2 cellular contexts compared by ENCODE assay signal in genomic region chr5:41869150-41869738, GRCh38.
TF ChIP-seq lines count a peak whose summit lies in the region.

No MANE protein-coding gene starts in this region.

TF ChIP-seq in SK-N-SH treated with all-trans-retinoic acid at 6 μM for 48 hours, 23 proteins besides CTCF, POLR2A, EP300 and RAD21 (continued from another document):
- TF ChIP-seq TCF4 (CRISPR knock-in tag; IDR thresholded peaks at IDR 0.05; ENCODE audit: borderline replicate concordance), result no peak
- no peak for TF ChIP-seq BACH2 (CRISPR knock-in tag; IDR thresholded peaks at IDR 0.05; ENCODE audit: borderline replicate concordance)
- TF ChIP-seq TOX (CRISPR knock-in tag; IDR thresholded peaks at IDR 0.05; ENCODE audit: borderline replicate concordance), result no peak
- no peak for TF ChIP-seq ISL1 (CRISPR knock-in tag; IDR thresholded peaks at IDR 0.05)
- TF ChIP-seq, protein P1, sequence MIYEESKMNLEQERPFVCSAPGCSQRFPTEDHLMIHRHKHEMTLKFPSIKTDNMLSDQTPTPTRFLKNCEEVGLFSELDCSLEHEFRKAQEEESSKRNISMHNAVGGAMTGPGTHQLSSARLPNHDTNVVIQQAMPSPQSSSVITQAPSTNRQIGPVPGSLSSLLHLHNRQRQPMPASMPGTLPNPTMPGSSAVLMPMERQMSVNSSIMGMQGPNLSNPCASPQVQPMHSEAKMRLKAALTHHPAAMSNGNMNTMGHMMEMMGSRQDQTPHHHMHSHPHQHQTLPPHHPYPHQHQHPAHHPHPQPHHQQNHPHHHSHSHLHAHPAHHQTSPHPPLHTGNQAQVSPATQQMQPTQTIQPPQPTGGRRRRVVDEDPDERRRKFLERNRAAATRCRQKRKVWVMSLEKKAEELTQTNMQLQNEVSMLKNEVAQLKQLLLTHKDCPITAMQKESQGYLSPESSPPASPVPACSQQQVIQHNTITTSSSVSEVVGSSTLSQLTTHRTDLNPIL (CRISPR knock-in tag; IDR thresholded peaks at IDR 0.05; ENCODE audit: low read depth), result no peak
TF ChIP-seq in SK-N-SH treated with all-trans-retinoic acid at 6 μM for 48 hours: peak in this region for 0.

TF ChIP-seq in HepG2, 621 proteins besides CTCF, POLR2A, EP300 and RAD21 (continued from another document):
- TF ChIP-seq, protein P2, sequence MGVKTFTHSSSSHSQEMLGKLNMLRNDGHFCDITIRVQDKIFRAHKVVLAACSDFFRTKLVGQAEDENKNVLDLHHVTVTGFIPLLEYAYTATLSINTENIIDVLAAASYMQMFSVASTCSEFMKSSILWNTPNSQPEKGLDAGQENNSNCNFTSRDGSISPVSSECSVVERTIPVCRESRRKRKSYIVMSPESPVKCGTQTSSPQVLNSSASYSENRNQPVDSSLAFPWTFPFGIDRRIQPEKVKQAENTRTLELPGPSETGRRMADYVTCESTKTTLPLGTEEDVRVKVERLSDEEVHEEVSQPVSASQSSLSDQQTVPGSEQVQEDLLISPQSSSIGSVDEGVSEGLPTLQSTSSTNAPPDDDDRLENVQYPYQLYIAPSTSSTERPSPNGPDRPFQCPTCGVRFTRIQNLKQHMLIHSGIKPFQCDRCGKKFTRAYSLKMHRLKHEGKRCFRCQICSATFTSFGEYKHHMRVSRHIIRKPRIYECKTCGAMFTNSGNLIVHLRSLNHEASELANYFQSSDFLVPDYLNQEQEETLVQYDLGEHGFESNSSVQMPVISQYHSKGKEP (CRISPR knock-in tag; IDR thresholded peaks at IDR 0.05), result no peak
- TF ChIP-seq ATM (IDR thresholded peaks at IDR 0.05; ENCODE audit: borderline replicate concordance), result no peak
- TF ChIP-seq, protein P3, sequence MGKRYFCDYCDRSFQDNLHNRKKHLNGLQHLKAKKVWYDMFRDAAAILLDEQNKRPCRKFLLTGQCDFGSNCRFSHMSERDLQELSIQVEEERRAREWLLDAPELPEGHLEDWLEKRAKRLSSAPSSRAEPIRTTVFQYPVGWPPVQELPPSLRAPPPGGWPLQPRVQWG (CRISPR knock-in tag; IDR thresholded peaks at IDR 0.05; ENCODE audit: borderline replicate concordance, low read depth), result no peak
- TF ChIP-seq, protein P4, sequence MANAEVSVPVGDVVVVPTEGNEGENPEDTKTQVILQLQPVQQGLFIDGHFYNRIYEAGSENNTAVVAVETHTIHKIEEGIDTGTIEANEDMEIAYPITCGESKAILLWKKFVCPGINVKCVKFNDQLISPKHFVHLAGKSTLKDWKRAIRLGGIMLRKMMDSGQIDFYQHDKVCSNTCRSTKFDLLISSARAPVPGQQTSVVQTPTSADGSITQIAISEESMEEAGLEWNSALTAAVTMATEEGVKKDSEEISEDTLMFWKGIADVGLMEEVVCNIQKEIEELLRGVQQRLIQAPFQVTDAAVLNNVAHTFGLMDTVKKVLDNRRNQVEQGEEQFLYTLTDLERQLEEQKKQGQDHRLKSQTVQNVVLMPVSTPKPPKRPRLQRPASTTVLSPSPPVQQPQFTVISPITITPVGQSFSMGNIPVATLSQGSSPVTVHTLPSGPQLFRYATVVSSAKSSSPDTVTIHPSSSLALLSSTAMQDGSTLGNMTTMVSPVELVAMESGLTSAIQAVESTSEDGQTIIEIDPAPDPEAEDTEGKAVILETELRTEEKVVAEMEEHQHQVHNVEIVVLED (CRISPR knock-in tag; IDR thresholded peaks at IDR 0.05; ENCODE audit: borderline replicate concordance), result no peak
- no peak for TF ChIP-seq NRL (CRISPR knock-in tag; IDR thresholded peaks at IDR 0.05; ENCODE audit: borderline replicate concordance)
- no peak for TF ChIP-seq PHF8 (CRISPR knock-in tag; IDR thresholded peaks at IDR 0.05)
TF ChIP-seq in HepG2: peak in this region for 0.
